ENCODE assay signal across 17 cellular contexts in genomic region chr16:6753553-6753952, GRCh38.
"Had no signal": no experiment of that assay in that cellular context is flagged by ENCODE, and none has a peak within 500 bp of the region (broad histone marks: within the 10 kb centered on the region; RNA-seq: fewer than 3 reads in every experiment).

No MANE protein-coding gene starts in this region.

- H3K4me3 ChIP-seq: coronary artery, heart right ventricle, mucosa of descending colon, psoas muscle had no signal

- H3K27ac Mint-ChIP-seq: natural killer cell; stimulated activated naive B cell treated with anti-CD40 and anti-IgM and Interleukin-4, amounts not matched to agents 10 μg/mL and 1 μg/mL and 100 μg/mL, for 72 hours; stimulated activated naive CD8-positive, alpha-beta T cell treated with anti-CD3 and anti-CD28 coated beads, Interleukin-15, amount 100 ng/mL, for 72 hours had no signal

- H3K27ac ChIP-seq: coronary artery, heart right ventricle, neutrophil, psoas muscle had no signal

- H3K4me3 Mint-ChIP-seq: natural killer cell; stimulated activated naive B cell treated with anti-CD40 and anti-IgM and Interleukin-4, amounts not matched to agents 10 μg/mL and 1 μg/mL and 100 μg/mL, for 72 hours; stimulated activated naive CD8-positive, alpha-beta T cell treated with anti-CD3 and anti-CD28 coated beads, Interleukin-15, amount 100 ng/mL, for 72 hours had no signal

- H3K9me3 ChIP-seq: mucosa of descending colon, neutrophil, psoas muscle had no signal

- ATAC-seq: esophagus mucosa; heart right ventricle; left cardiac atrium; left ventricle myocardium superior; mucosa of descending colon; natural killer cell; psoas muscle; sciatic nerve; stimulated activated naive B cell treated with anti-CD40 and anti-IgM and Interleukin-4, amounts not matched to agents 10 μg/mL and 1 μg/mL and 100 μg/mL, for 72 hours; stimulated activated naive CD8-positive, alpha-beta T cell treated with anti-CD3 and anti-CD28 coated beads, Interleukin-15, amount 100 ng/mL, for 72 hours had no signal

- H3K4me1 Mint-ChIP-seq: stimulated activated naive CD8-positive, alpha-beta T cell treated with anti-CD3 and anti-CD28 coated beads, Interleukin-15, amount 100 ng/mL, for 72 hours had no signal

- H3K4me1 ChIP-seq: heart right ventricle, psoas muscle had no signal

- H3K36me3 ChIP-seq: heart right ventricle, neutrophil had no signal

- H3K27me3 ChIP-seq: heart right ventricle, neutrophil had no signal

- DNase-seq: effector CD8-positive, alpha-beta T cell; heart right ventricle; hypothalamus; left cardiac atrium; left ventricle myocardium superior; mucosa of descending colon; natural killer cell; psoas muscle; stimulated activated CD4-positive, alpha-beta T cell treated with anti-CD3 and anti-CD28 coated beads, Interleukin-2, amount 100 ng/mL, for 24 hours; stimulated activated CD4-positive, alpha-beta T cell treated with anti-CD3 and anti-CD28 coated beads, Interleukin-4, amount 100 ng/mL, for 4 hours; stimulated activated naive B cell treated with anti-CD40 and anti-IgM and Interleukin-4, amounts not matched to agents 10 μg/mL and 1 μg/mL and 100 μg/mL, for 72 hours; stimulated activated naive CD8-positive, alpha-beta T cell treated with anti-CD3 and anti-CD28 coated beads, Interleukin-15, amount 100 ng/mL, for 72 hours; trophoblast cell had no signal

- H3K27me3 Mint-ChIP-seq: stimulated activated naive B cell treated with anti-CD40 and anti-IgM and Interleukin-4, amounts not matched to agents 10 μg/mL and 1 μg/mL and 100 μg/mL, for 72 hours; stimulated activated naive CD8-positive, alpha-beta T cell treated with anti-CD3 and anti-CD28 coated beads, Interleukin-15, amount 100 ng/mL, for 72 hours had no signal

- H3K36me3 Mint-ChIP-seq: natural killer cell; stimulated activated naive B cell treated with anti-CD40 and anti-IgM and Interleukin-4, amounts not matched to agents 10 μg/mL and 1 μg/mL and 100 μg/mL, for 72 hours had no signal
